ENCODE assay signal across 8 cellular contexts in the genomic region with DNA sequence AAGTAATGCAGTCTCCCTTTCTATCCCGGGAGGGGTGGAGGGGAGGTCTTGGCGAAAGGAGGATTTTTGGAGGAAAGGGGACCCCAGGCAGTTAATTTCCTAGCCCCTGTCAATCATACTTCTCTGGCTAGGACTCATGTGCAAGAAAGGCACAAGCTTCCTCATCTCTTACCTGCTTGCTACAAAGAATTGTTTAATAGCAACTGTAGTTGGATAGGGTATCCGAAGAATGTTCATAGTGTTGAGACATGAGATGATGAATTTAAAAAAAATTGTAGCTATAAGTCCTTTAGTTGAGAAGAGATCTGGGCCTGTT. TPM values are rescaled to one million over a fixed set of nuclear protein-coding genes. Genes with fewer than 3 reads are reported as not detected.
DNase-seq lines count a peak whose midpoint lies in the region; ATAC-seq and TF ChIP-seq lines count a peak whose summit lies in the region.

No MANE protein-coding gene starts in this region.

- H3K27me3 ChIP-seq in testis = no peaks in the 10 kb centered on the region

- H3K4me1 Mint-ChIP-seq in T-helper 2 cell treated with Interferon-gamma antibody and Interleukin-4, amounts not matched to agents 5 μg/mL and 100 μg/mL, for 36 hours (ENCODE audit: low read depth) = peaks cover 43% of the 10 kb centered on the region
- H3K4me1 Mint-ChIP-seq in activated CD8-positive, alpha-beta T cell treated with anti-CD3 and anti-CD28 coated beads, Interleukin-2, amount 10 ng/mL, durations not matched to agents 7 days and 5 days (ENCODE audit: low read depth) = peaks cover 51% of the 10 kb centered on the region

- POLR2A ChIA-PET in activated CD8-positive, alpha-beta T cell treated with anti-CD3 and anti-CD28 coated beads, Interleukin-2, amount 10 ng/mL, durations not matched to agents 7 days and 5 days (lab: Charles Lee) = interaction anchor here (1.5 kb wide), 1 partner anchor 53 kb away, joined by 3 read pairs; no protein-coding TSS in a partner anchor

- H3K9me3 ChIP-seq in testis = no peaks in the 10 kb centered on the region

- peaks cover under 1% of the 10 kb centered on the region for H3K9me3 Mint-ChIP-seq in T-helper 2 cell treated with Interferon-gamma antibody and Interleukin-4, amounts not matched to agents 5 μg/mL and 100 μg/mL, for 36 hours
- H3K9me3 Mint-ChIP-seq in activated CD8-positive, alpha-beta T cell treated with anti-CD3 and anti-CD28 coated beads, Interleukin-2, amount 10 ng/mL, durations not matched to agents 7 days and 5 days (ENCODE audit: insufficient read depth) = no peaks in the 10 kb centered on the region

- H3K27me3 Mint-ChIP-seq in T-helper 2 cell treated with Interferon-gamma antibody and Interleukin-4, amounts not matched to agents 5 μg/mL and 100 μg/mL, for 36 hours (ENCODE audit: low read depth) = no peaks in the 10 kb centered on the region
- H3K27me3 Mint-ChIP-seq in activated CD8-positive, alpha-beta T cell treated with anti-CD3 and anti-CD28 coated beads, Interleukin-2, amount 10 ng/mL, durations not matched to agents 7 days and 5 days (ENCODE audit: low read depth) = no peaks in the 10 kb centered on the region

- peak overlapping the region; percentile 96 for H3K4me3 Mint-ChIP-seq in T-helper 2 cell treated with Interferon-gamma antibody and Interleukin-4, amounts not matched to agents 5 μg/mL and 100 μg/mL, for 36 hours
- H3K4me3 Mint-ChIP-seq in activated CD8-positive, alpha-beta T cell treated with anti-CD3 and anti-CD28 coated beads, Interleukin-2, amount 10 ng/mL, durations not matched to agents 7 days and 5 days = peak overlapping the region; percentile 94

- ATAC-seq in activated CD8-positive, alpha-beta T cell treated with anti-CD3 and anti-CD28 coated beads, Interleukin-2, amount 10 ng/mL, durations not matched to agents 7 days and 5 days = no peak
- no peak for ATAC-seq in GM19351 (IDR thresholded peaks at IDR 0.05; ENCODE audit: unreplicated experiment)
- ATAC-seq in GM18505 (IDR thresholded peaks at IDR 0.05; ENCODE audit: unreplicated experiment) = no peak

- H3K4me3 ChIP-seq in testis = peak overlapping the region; percentile 73 to 78

- no peaks in the 10 kb centered on the region for H3K36me3 ChIP-seq in testis (ENCODE audit: low read depth, missing control alignments)

- WGBS in testis, 2 donors = 2 to 4% methylated on average over 3 of the region's 3 CpGs

- CTCF ChIA-PET in activated CD8-positive, alpha-beta T cell treated with anti-CD3 and anti-CD28 coated beads, Interleukin-2, amount 10 ng/mL, durations not matched to agents 7 days and 5 days (lab: Charles Lee) = interaction anchor here (0.7 to 2.2 kb wide), 3 partner anchors 17 to 85 kb away, joined by 3 to 8 read pairs (median 3); a partner anchor contains a TSS

- H3K36me3 Mint-ChIP-seq in T-helper 2 cell treated with Interferon-gamma antibody and Interleukin-4, amounts not matched to agents 5 μg/mL and 100 μg/mL, for 36 hours (ENCODE audit: low read depth) = peaks cover 53% of the 10 kb centered on the region
- peaks cover 62% of the 10 kb centered on the region for H3K36me3 Mint-ChIP-seq in activated CD8-positive, alpha-beta T cell treated with anti-CD3 and anti-CD28 coated beads, Interleukin-2, amount 10 ng/mL, durations not matched to agents 7 days and 5 days (ENCODE audit: low read depth)

- H3K27ac ChIP-seq in testis = peak overlapping the region in 1 of 2 donors; percentile 54

- intact Hi-C loops in testis (cut with DNase I; ENCODE audit: low total_unique reads) = no loop called here

- DNase-seq in T-helper 2 cell treated with Interferon-gamma antibody and Interleukin-4, amounts not matched to agents 5 μg/mL and 100 μg/mL, for 36 hours (ENCODE audit: low spot score) = no peak
- DNase-seq in T-helper 2 cell (no peak), iris pigment epithelial cell (ENCODE audit: low read depth) (peak; percentile 5), testis (no peak), NCI-H510A (lab: John Stamatoyannopoulos, UW) (no peak)
- DNase-seq in activated CD8-positive, alpha-beta T cell treated with anti-CD3 and anti-CD28 coated beads, Interleukin-2, amount 10 ng/mL, durations not matched to agents 7 days and 5 days = no peak

- TF ChIP-seq CTCF in testis (IDR thresholded peaks at IDR 0.05) = no peak

- H3K4me1 ChIP-seq in testis = peaks cover 4% of the 10 kb centered on the region

- H3K27ac Mint-ChIP-seq in T-helper 2 cell treated with Interferon-gamma antibody and Interleukin-4, amounts not matched to agents 5 μg/mL and 100 μg/mL, for 36 hours = peak overlapping the region; percentile 94
- H3K27ac Mint-ChIP-seq in activated CD8-positive, alpha-beta T cell treated with anti-CD3 and anti-CD28 coated beads, Interleukin-2, amount 10 ng/mL, durations not matched to agents 7 days and 5 days = peak overlapping the region; percentile 92

- no peak for TF ChIP-seq POLR2A in testis (IDR thresholded peaks at IDR 0.05)
- no peak for TF ChIP-seq POLR2A in GM18505 (IDR thresholded peaks at IDR 0.05; ENCODE audit: borderline replicate concordance, extremely low read depth, insufficient read depth, insufficient read length)

RNA-seq across cellular contexts. Expression of a gene that starts 0.5 kb away (rescaled TPM):
- 10 to 100 TPM; 31.0 TPM for total RNA-seq in activated CD8-positive, alpha-beta T cell treated with anti-CD3 and anti-CD28 coated beads, Interleukin-2, amount 10 ng/mL, durations not matched to agents 7 days and 5 days
- 10 to 100 TPM in 1 of 2 donors, 1 to 10 TPM in 1; 5.7 to 10.2 TPM for total RNA-seq in testis
- polyA plus RNA-seq in testis (ENCODE audit: insufficient read depth, low read depth, low replicate concordance) = 6.0 TPM

RNA-seq across cellular contexts. Expression of a gene that starts 0.8 kb away (rescaled TPM):
- 10 to 100 TPM; 20.6 to 25.5 TPM for total RNA-seq in activated CD8-positive, alpha-beta T cell treated with anti-CD3 and anti-CD28 coated beads, Interleukin-2, amount 10 ng/mL, durations not matched to agents 7 days and 5 days
- total RNA-seq in testis = 1 to 10 TPM; 4.0 to 4.3 TPM
- polyA plus RNA-seq in testis (ENCODE audit: insufficient read depth, low read depth, low replicate concordance) = 8.6 TPM

RNA-seq across cellular contexts. Expression of a gene that starts 53.5 kb away (rescaled TPM):
- total RNA-seq in activated CD8-positive, alpha-beta T cell treated with anti-CD3 and anti-CD28 coated beads, Interleukin-2, amount 10 ng/mL, durations not matched to agents 7 days and 5 days = 10 to 100 TPM; 31.5 to 35.2 TPM
- total RNA-seq in testis = 10 to 100 TPM; 37.6 to 43.9 TPM
- 27.8 TPM for polyA plus RNA-seq in testis (ENCODE audit: insufficient read depth, low read depth, low replicate concordance)

RNA-seq across cellular contexts. Expression of a gene that starts 53.7 kb away (rescaled TPM):
- total RNA-seq in activated CD8-positive, alpha-beta T cell treated with anti-CD3 and anti-CD28 coated beads, Interleukin-2, amount 10 ng/mL, durations not matched to agents 7 days and 5 days = 10 to 100 TPM; 29.6 to 34.0 TPM
- total RNA-seq in testis = 10 to 100 TPM; 24.6 to 37.2 TPM
- polyA plus RNA-seq in testis (ENCODE audit: insufficient read depth, low read depth, low replicate concordance) = 22.5 TPM

Comparison
In these comparisons a context has a peak if more than half of its experiments do, and no peak if none do; other contexts are left out.
1. RNA of a gene that starts 0.8 kb away (total RNA-seq): 20.6 to 25.5 TPM in activated CD8-positive, alpha-beta T cell treated with anti-CD3 and anti-CD28 coated beads, Interleukin-2, amount 10 ng/mL, durations not matched to agents 7 days and 5 days; 4.0 to 4.3 TPM in testis; every median in the first group is over 4 times any median in the second.